8 cellular contexts compared by ENCODE assay signal in the genomic region with DNA sequence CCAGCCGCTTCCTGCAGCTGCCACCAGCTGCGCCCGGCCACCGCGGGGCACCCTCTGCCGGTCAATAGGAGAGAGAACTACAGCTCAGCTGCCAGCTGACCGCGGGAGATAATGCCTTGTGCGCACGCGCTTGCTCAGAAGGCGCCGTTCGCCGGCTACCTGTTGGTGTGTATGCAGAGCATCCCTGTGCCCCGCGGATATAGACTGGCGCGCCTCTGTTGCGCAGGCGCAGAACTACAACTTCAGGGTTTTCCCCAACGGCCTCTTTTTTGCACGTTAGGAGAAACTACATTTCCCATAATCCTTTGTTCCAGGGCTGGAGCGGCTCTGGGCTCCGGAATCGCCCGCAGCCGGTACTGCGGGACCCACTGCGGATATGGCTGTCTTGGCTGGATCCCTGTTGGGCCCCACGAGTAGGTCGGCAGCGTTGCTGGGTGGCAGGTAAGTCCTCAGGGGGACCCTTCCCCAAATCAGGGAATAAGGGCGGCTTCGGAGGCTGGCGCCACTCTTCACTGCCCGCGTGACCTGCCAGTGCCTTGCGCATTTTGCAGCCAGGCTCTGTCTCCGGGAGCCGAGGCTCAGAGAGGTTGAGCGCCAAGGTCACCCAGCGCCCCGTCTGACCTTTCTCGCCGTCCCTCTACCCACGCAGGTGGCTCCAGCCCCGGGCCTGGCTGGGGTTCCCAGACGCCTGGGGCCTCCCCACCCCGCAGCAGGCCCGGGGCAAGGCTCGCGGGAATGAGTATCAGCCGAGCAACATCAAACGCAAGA. TPM values are rescaled to one million over a fixed set of nuclear protein-coding genes. Genes with fewer than 3 reads are reported as not detected.
DNase-seq lines count a peak whose midpoint lies in the region; ATAC-seq and TF ChIP-seq lines count a peak whose summit lies in the region.

TSS of gene MRPL34 (plus strand) at position 356 of the 768 bp plus-strand sequence. CDS start at position 377, 21 bp downstream.

- peak within 1 kb of the TSS; percentile 82 for H3K4me3 ChIP-seq in fibroblast of pulmonary artery (replicated peaks; ENCODE audit: low read depth, low read length)

- H3K9me3 Mint-ChIP-seq in nephron = no peaks in the 10 kb centered on the region
- H3K9me3 Mint-ChIP-seq in stimulated activated naive CD8-positive, alpha-beta T cell treated with anti-CD3 and anti-CD28 coated beads, Interleukin-15, amount 100 ng/mL, for 72 hours = no peaks in the 10 kb centered on the region

- no peaks in the 10 kb centered on the region for H3K27me3 Mint-ChIP-seq in nephron (ENCODE audit: low read depth)
- no peaks in the 10 kb centered on the region for H3K27me3 Mint-ChIP-seq in stimulated activated naive CD8-positive, alpha-beta T cell treated with anti-CD3 and anti-CD28 coated beads, Interleukin-15, amount 100 ng/mL, for 72 hours

- DNase-seq in ELF-1 (ENCODE audit: low read depth, low spot score) (peak; percentile 100), H4 (ENCODE audit: low spot score) (peak; percentile 100), LoVo (ENCODE audit: low spot score) (peak; percentile 100), fibroblast of pulmonary artery (ENCODE audit: low read depth) (peak; percentile 99)
- peak; percentile 92 for DNase-seq in activated effector memory CD4-positive, alpha-beta T cell treated with Interleukin-2 at 50 U/mL for 16 hours
- peak; percentile 97 to 99 for DNase-seq in stimulated activated naive CD8-positive, alpha-beta T cell treated with anti-CD3 and anti-CD28 coated beads, Interleukin-15, amount 100 ng/mL, for 72 hours

- peaks cover 59% of the 10 kb centered on the region for H3K4me1 Mint-ChIP-seq in nephron
- H3K4me1 Mint-ChIP-seq in stimulated activated naive CD8-positive, alpha-beta T cell treated with anti-CD3 and anti-CD28 coated beads, Interleukin-15, amount 100 ng/mL, for 72 hours = peaks cover 72% of the 10 kb centered on the region

- peak within 1 kb of the TSS; percentile 90 to 95 (median 94) for H3K4me3 Mint-ChIP-seq in nephron
- peak within 1 kb of the TSS; percentile 88 to 91 for H3K4me3 Mint-ChIP-seq in stimulated activated naive CD8-positive, alpha-beta T cell treated with anti-CD3 and anti-CD28 coated beads, Interleukin-15, amount 100 ng/mL, for 72 hours

- ATAC-seq in stimulated activated naive CD8-positive, alpha-beta T cell treated with anti-CD3 and anti-CD28 coated beads, Interleukin-15, amount 100 ng/mL, for 72 hours = peak; percentile 83

- peaks cover 5% of the 10 kb centered on the region for H3K36me3 Mint-ChIP-seq in nephron (ENCODE audit: low read depth)

- peak within 1 kb of the TSS; percentile 86 to 93 (median 87) for H3K27ac Mint-ChIP-seq in nephron
- peak within 1 kb of the TSS; percentile 86 to 97 for H3K27ac Mint-ChIP-seq in stimulated activated naive CD8-positive, alpha-beta T cell treated with anti-CD3 and anti-CD28 coated beads, Interleukin-15, amount 100 ng/mL, for 72 hours

- peak; percentile 82 for TF ChIP-seq POLR2A in Raji (IDR thresholded peaks at IDR 0.05; ENCODE audit: insufficient read depth, low read depth, low read length)

- peak; percentile 69 for TF ChIP-seq CTCF in fibroblast of pulmonary artery (IDR thresholded peaks at IDR 0.05; ENCODE audit: low read length, missing control alignments)
- peak; percentile 76 to 82 (median 81) for TF ChIP-seq CTCF in nephron (IDR thresholded peaks at IDR 0.05; ENCODE audit: unreplicated experiment in 3 of 3)

RNA-seq across cellular contexts. Expression of gene MRPL34, which starts in this region (rescaled TPM):
- total RNA-seq in H4 (2014; rRNA removed; shearing (Covaris generic)) = 48.0 and 76.2 TPM in 2 replicates

Comparison
In these comparisons a context has a peak if more than half of its experiments do, and no peak if none do; other contexts are left out.
1. Peak in every context shown above with its lines: DNase-seq, ATAC-seq and H3K4me3 ChIP-seq.